In the genomic region with DNA sequence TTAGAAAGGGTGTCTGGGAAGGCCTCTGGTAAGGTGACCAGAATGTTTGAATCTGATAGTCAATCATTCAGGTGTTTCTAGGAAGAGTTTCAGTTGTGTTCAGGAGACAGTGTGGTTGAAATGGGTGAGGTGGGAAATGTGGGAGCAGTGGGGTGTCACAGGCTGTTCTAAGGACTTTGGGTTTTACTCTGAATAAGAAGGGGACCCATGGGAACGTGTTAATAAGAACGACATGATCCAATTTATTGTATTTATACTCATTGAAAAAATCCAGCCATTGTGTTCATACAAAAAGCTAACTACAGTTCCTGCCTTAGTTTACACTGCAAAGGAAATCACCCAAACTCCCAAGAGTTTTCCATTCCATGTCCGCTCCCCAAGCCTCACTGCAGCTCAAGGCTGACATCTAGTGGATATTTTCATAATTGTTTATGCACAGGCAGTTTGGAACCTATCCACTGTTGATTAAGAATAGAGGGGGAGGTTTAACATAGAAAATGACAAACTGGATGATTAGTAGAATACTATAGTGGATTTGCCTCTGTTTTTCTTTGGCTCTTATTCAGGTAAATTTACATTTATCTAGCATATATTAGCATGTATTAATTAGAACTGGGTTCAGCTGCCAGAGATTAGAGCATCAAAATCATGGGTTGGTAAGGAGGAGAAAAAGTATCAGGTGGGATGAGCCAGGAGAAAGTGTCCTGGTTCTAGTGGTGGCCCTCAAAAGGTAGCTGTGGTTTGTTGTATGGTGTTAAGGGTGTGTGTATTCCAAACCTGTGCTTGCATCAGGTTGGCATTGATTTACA, we compare ENCODE assay signal across 1 cellular context.
TF ChIP-seq lines count a peak whose summit lies in the region.

No MANE protein-coding gene starts in this region.

TF ChIP-seq in GM23338, 12 proteins besides CTCF, POLR2A, EP300 and RAD21 (continued from another document):
- TF ChIP-seq, protein P1, sequence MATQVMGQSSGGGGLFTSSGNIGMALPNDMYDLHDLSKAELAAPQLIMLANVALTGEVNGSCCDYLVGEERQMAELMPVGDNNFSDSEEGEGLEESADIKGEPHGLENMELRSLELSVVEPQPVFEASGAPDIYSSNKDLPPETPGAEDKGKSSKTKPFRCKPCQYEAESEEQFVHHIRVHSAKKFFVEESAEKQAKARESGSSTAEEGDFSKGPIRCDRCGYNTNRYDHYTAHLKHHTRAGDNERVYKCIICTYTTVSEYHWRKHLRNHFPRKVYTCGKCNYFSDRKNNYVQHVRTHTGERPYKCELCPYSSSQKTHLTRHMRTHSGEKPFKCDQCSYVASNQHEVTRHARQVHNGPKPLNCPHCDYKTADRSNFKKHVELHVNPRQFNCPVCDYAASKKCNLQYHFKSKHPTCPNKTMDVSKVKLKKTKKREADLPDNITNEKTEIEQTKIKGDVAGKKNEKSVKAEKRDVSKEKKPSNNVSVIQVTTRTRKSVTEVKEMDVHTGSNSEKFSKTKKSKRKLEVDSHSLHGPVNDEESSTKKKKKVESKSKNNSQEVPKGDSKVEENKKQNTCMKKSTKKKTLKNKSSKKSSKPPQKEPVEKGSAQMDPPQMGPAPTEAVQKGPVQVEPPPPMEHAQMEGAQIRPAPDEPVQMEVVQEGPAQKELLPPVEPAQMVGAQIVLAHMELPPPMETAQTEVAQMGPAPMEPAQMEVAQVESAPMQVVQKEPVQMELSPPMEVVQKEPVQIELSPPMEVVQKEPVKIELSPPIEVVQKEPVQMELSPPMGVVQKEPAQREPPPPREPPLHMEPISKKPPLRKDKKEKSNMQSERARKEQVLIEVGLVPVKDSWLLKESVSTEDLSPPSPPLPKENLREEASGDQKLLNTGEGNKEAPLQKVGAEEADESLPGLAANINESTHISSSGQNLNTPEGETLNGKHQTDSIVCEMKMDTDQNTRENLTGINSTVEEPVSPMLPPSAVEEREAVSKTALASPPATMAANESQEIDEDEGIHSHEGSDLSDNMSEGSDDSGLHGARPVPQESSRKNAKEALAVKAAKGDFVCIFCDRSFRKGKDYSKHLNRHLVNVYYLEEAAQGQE (IDR thresholded peaks at IDR 0.05; ENCODE audit: unreplicated experiment): no peak
- no peak for TF ChIP-seq JUNB (IDR thresholded peaks at IDR 0.05; ENCODE audit: unreplicated experiment)
- TF ChIP-seq EZH2 (IDR thresholded peaks at IDR 0.05; ENCODE audit: low read depth, unreplicated experiment): no peak
- TF ChIP-seq, protein P2, sequence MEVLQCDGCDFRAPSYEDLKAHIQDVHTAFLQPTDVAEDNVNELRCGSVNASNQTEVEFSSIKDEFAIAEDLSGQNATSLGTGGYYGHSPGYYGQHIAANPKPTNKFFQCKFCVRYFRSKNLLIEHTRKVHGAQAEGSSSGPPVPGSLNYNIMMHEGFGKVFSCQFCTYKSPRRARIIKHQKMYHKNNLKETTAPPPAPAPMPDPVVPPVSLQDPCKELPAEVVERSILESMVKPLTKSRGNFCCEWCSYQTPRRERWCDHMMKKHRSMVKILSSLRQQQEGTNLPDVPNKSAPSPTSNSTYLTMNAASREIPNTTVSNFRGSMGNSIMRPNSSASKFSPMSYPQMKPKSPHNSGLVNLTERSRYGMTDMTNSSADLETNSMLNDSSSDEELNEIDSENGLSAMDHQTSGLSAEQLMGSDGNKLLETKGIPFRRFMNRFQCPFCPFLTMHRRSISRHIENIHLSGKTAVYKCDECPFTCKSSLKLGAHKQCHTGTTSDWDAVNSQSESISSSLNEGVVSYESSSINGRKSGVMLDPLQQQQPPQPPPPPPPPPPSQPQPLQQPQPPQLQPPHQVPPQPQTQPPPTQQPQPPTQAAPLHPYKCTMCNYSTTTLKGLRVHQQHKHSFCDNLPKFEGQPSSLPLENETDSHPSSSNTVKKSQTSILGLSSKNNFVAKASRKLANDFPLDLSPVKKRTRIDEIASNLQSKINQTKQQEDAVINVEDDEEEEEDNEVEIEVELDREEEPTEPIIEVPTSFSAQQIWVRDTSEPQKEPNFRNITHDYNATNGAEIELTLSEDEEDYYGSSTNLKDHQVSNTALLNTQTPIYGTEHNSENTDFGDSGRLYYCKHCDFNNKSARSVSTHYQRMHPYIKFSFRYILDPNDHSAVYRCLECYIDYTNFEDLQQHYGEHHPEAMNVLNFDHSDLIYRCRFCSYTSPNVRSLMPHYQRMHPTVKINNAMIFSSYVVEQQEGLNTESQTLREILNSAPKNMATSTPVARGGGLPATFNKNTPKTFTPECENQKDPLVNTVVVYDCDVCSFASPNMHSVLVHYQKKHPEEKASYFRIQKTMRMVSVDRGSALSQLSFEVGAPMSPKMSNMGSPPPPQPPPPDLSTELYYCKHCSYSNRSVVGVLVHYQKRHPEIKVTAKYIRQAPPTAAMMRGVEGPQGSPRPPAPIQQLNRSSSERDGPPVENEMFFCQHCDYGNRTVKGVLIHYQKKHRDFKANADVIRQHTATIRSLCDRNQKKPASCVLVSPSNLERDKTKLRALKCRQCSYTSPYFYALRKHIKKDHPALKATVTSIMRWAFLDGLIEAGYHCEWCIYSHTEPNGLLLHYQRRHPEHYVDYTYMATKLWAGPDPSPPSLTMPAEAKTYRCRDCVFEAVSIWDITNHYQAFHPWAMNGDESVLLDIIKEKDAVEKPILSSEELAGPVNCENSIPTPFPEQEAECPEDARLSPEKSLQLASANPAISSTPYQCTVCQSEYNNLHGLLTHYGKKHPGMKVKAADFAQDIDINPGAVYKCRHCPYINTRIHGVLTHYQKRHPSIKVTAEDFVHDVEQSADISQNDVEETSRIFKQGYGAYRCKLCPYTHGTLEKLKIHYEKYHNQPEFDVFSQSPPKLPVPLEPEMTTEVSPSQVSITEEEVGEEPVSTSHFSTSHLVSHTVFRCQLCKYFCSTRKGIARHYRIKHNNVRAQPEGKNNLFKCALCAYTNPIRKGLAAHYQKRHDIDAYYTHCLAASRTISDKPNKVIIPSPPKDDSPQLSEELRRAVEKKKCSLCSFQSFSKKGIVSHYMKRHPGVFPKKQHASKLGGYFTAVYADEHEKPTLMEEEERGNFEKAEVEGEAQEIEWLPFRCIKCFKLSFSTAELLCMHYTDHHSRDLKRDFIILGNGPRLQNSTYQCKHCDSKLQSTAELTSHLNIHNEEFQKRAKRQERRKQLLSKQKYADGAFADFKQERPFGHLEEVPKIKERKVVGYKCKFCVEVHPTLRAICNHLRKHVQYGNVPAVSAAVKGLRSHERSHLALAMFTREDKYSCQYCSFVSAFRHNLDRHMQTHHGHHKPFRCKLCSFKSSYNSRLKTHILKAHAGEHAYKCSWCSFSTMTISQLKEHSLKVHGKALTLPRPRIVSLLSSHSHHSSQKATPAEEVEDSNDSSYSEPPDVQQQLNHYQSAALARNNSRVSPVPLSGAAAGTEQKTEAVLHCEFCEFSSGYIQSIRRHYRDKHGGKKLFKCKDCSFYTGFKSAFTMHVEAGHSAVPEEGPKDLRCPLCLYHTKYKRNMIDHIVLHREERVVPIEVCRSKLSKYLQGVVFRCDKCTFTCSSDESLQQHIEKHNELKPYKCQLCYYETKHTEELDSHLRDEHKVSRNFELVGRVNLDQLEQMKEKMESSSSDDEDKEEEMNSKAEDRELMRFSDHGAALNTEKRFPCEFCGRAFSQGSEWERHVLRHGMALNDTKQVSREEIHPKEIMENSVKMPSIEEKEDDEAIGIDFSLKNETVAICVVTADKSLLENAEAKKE (CRISPR knock-in tag; IDR thresholded peaks at IDR 0.05): no peak
- TF ChIP-seq STAT1 (IDR thresholded peaks at IDR 0.05; ENCODE audit: unreplicated experiment): no peak
